ENCODE assay signal across 7 cellular contexts in genomic region chr7:25857376-25858067, GRCh38.
A peak's percentile ranks its signal among the peaks of the same experiment; 100 is the strongest.
DNase-seq lines count a peak whose midpoint lies in the region; ATAC-seq and TF ChIP-seq lines count a peak whose summit lies in the region.

No MANE protein-coding gene starts in this region.

- H3K4me3 ChIP-seq in HAP-1 (peak overlapping the region; percentile 47), epithelial cell of esophagus (ENCODE audit: low read length) (peak overlapping the region; percentile 69), skeletal muscle cell (ENCODE audit: low read depth, low read length) (peak overlapping the region; percentile 47)

- no peak for ATAC-seq in HG03095 (IDR thresholded peaks at IDR 0.05; ENCODE audit: unreplicated experiment)
- ATAC-seq in HG02970 (IDR thresholded peaks at IDR 0.05; ENCODE audit: low FRiP score, unreplicated experiment), result no peak

- no peaks in the 10 kb centered on the region for H3K36me3 ChIP-seq in HAP-1 (replicated peaks)

- H3K27me3 ChIP-seq in HAP-1 (ENCODE audit: low read depth), result no peaks in the 10 kb centered on the region

- DNase-seq in HAP-1 (ENCODE audit: low spot score in 2 of 2), result peak; percentile 86 to 88
- peak; percentile 86 for DNase-seq in NCI-H510A (lab: John Stamatoyannopoulos, UW)
- DNase-seq in epithelial cell of esophagus (ENCODE audit: low read depth), result peak; percentile 78
- DNase-seq in skeletal muscle cell (ENCODE audit: low read depth), result peak; percentile 86
- DNase-seq in GM13977 (ENCODE audit: low spot score), result no peak

- TF ChIP-seq CTCF in epithelial cell of esophagus (IDR thresholded peaks at IDR 0.05; ENCODE audit: insufficient read depth, low read depth, low read length, missing control alignments), result no peak
- no peak for TF ChIP-seq CTCF in GM13977 (IDR thresholded peaks at IDR 0.05; ENCODE audit: extremely low read depth, insufficient read depth, missing control alignments)

- H3K9me3 ChIP-seq in HAP-1, result no peaks in the 10 kb centered on the region

- in situ Hi-C loops in HAP-1 (cut with MboI; ENCODE audit: low sequenced_read_pairs), result loop anchor here (5.0 to 10.0 kb wide), 2 partner anchors 133 to 1300 kb away; partner anchors contain the start of gene HOXA7
- in situ Hi-C loops in GM13977 (cut with MboI; ENCODE audit: low pct_unique_long_range_greater_than_20kb, low sequenced_read_pairs, unreplicated experiment), result loop anchor here (10.0 kb wide), 1 partner anchor 1307 kb away; the partner anchor contains the start of gene HOXA9

- peaks cover 44% of the 10 kb centered on the region for H3K4me1 ChIP-seq in HAP-1
